8 cellular contexts compared by ENCODE assay signal in the genomic region with DNA sequence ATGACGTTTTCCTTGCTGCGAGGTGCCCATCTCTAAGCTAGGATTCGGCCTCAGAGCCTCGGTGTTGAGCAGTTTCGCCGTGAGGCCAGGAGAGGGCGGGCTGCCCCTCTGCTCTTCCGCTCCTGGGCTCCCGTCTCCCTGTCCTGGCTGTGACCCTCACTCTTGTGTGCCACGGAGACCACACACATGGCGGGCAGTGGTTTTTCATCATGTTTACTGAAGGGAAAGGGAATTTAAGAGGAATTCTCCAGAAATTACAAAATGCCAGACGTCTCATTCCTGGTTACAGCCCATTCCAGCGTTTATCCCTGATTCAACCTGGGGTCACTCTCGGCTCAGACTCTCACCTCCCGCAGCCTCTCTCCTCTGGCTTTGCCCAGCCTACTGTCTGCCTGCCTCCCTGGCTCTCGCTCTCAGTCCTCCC.
DNase-seq lines count a peak whose midpoint lies in the region; ATAC-seq lines count a peak whose summit lies in the region.

No MANE protein-coding gene starts in this region.

- H3K4me2 ChIP-seq in skeletal muscle satellite cell (ENCODE audit: low read length): peak overlapping the region; percentile 68

- H3K36me3 ChIP-seq in skeletal muscle satellite cell (ENCODE audit: insufficient read depth, low read length): no peaks in the 10 kb centered on the region

- H3K9ac ChIP-seq in skeletal muscle satellite cell (ENCODE audit: low read depth, low read length): no peak overlapping the region

- H3K4me1 ChIP-seq in skeletal muscle satellite cell (ENCODE audit: control insufficient read depth, insufficient read depth, low read length): no peaks in the 10 kb centered on the region

- DNase-seq in SIG-M5 treated with dmso at 0.1 percent for 504 hours (lab: John Stamatoyannopoulos, UW; ENCODE audit: unreplicated experiment) (peak; percentile 4), SIG-M5 (lab: John Stamatoyannopoulos, UW) (no peak), HuH-7.5 (ENCODE audit: low spot score) (peak; percentile 49), SW480 (ENCODE audit: low spot score) (peak; percentile 55), glomerular visceral epithelial cell (ENCODE audit: extremely low spot score) (peak; percentile 66)

- peaks cover 10% of the 10 kb centered on the region for H3K27me3 ChIP-seq in skeletal muscle satellite cell (ENCODE audit: control insufficient read depth, insufficient read depth, low read length)

- no peaks in the 10 kb centered on the region for H3K9me3 ChIP-seq in skeletal muscle satellite cell (replicated peaks; ENCODE audit: low read length)

- H3K4me3 ChIP-seq in skeletal muscle satellite cell (ENCODE audit: low read length): no peak overlapping the region

- no peak for ATAC-seq in HG03342 (IDR thresholded peaks at IDR 0.05; ENCODE audit: unreplicated experiment)
- ATAC-seq in GM21381 (IDR thresholded peaks at IDR 0.05; ENCODE audit: unreplicated experiment): no peak
